1 cellular context compared by ENCODE assay signal in the genomic region with DNA sequence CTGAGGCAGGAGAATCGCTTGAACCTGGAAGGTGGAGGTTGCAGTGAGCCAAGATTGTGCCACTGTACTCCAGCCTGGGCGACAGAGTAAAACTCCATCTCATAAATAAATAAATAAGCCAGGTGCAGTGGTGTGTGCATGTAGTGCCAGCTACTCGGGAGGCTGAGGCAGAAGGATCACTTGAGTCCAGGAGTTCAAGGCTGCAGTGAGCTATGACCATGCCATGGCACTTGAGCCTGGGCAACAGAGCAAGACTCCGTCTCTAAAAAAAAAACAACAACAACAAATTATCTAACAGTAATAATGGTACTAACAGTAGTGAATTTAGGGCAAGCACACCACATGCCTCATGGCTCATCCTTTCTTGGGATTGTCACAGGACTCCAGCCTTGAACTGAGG. TPM values are rescaled to one million over a fixed set of nuclear protein-coding genes. Genes with fewer than 3 reads are reported as not detected.
"Had no signal": no experiment of that assay in that cellular context is flagged by ENCODE, and none has a peak within 500 bp of the region (broad histone marks: within the 10 kb centered on the region; RNA-seq: fewer than 3 reads in every experiment).

No MANE protein-coding gene starts in this region.

RNA-seq across cellular contexts. Expression of a gene that starts 41.3 kb away (rescaled TPM):
- total RNA-seq: LHCN-M2 had no signal
